ENCODE assay signal across 25 cellular contexts in genomic region chr10:83212632-83213349, GRCh38.
A peak's percentile ranks its signal among the peaks of the same experiment; 100 is the strongest.
DNase-seq lines count a peak whose midpoint lies in the region; ATAC-seq and TF ChIP-seq lines count a peak whose summit lies in the region.
"Had no signal": no experiment of that assay in that cellular context is flagged by ENCODE, and none has a peak within 500 bp of the region (broad histone marks: within the 10 kb centered on the region; RNA-seq: fewer than 3 reads in every experiment).

No MANE protein-coding gene starts in this region.

- H3K27ac ChIP-seq in mesendoderm (ENCODE audit: low read depth, low read length), result no peak overlapping the region
- H3K27ac ChIP-seq: uterus had no signal

- no peak overlapping the region for H2BK120ac ChIP-seq in mesendoderm (ENCODE audit: low read depth, low read length)

- H3K4me1 Mint-ChIP-seq in activated naive CD8-positive, alpha-beta T cell treated with anti-CD3 and anti-CD28 coated beads, Interleukin-2, amount 50 U/mL, for 24 hours, result no peaks in the 10 kb centered on the region
- H3K4me1 Mint-ChIP-seq: activated naive CD4-positive, alpha-beta T cell treated with anti-CD3 and anti-CD28 coated beads, Interleukin-2, amount 50 U/mL, for 24 hours had no signal

- H3K4me3 ChIP-seq in cardiac fibroblast (replicated peaks in 1 of 2; ENCODE audit: low read depth in 2 of 2, low read length in 2 of 2), result no peak overlapping the region
- no peak overlapping the region for H3K4me3 ChIP-seq in mesendoderm (ENCODE audit: low read length)
- H3K4me3 ChIP-seq: smooth muscle cell, uterus had no signal

- H3K23ac ChIP-seq in mesendoderm (ENCODE audit: low read length), result no peak overlapping the region

- intact Hi-C loops in head of caudate nucleus (cut with DNase I), result no loop called here

- no peaks in the 10 kb centered on the region for H3K79me2 ChIP-seq in mesendoderm (ENCODE audit: control insufficient read depth, insufficient read depth, low read length)

- no peak overlapping the region for H2AK5ac ChIP-seq in mesendoderm (ENCODE audit: low read length)

- no peak overlapping the region for H2BK5ac ChIP-seq in mesendoderm (ENCODE audit: low read length)

- DNase-seq in ELR (ENCODE audit: low read depth) (peak; percentile 20), NCI-H69 (lab: John Stamatoyannopoulos, UW) (peak; percentile 58), cardiac fibroblast (ENCODE audit: low read depth in 2 of 2) (peak; percentile 9 to 46), mesendoderm (peak; percentile 22), head of caudate nucleus (no peak)
- DNase-seq in activated naive CD8-positive, alpha-beta T cell treated with anti-CD3 and anti-CD28 coated beads, Interleukin-2, amount 50 U/mL, for 24 hours, result no peak
- DNase-seq in effector CD4-positive, alpha-beta T cell, result no peak
- DNase-seq: activated CD8-positive, alpha-beta T cell treated with anti-CD3 and anti-CD28 coated beads, Interleukin-2, amount 10 ng/mL, durations not matched to agents 7 days and 5 days; activated T-cell treated with anti-CD3 and anti-CD28 coated beads, Interleukin-2, amount 50 U/mL, for 48 hours; AML-193; caudate nucleus; effector CD8-positive, alpha-beta T cell; foreskin melanocyte; kidney glomerular epithelial cell; NCI-H187 treated with DMSO at 0.1 percent for 48 hours; NCI-H510A; posterior cingulate gyrus; SIG-M5; stimulated activated CD4-positive, alpha-beta T cell treated with anti-CD3 and anti-CD28 coated beads, Interleukin-4, amount 100 ng/mL, for 24 hours; uterus had no signal

- H3K4me3 Mint-ChIP-seq in activated naive CD8-positive, alpha-beta T cell treated with anti-CD3 and anti-CD28 coated beads, Interleukin-2, amount 50 U/mL, for 24 hours, result no peak overlapping the region
- H3K4me3 Mint-ChIP-seq: activated CD8-positive, alpha-beta T cell treated with anti-CD3 and anti-CD28 coated beads, Interleukin-2, amount 10 ng/mL, durations not matched to agents 7 days and 5 days; activated naive CD4-positive, alpha-beta T cell treated with anti-CD3 and anti-CD28 coated beads, Interleukin-2, amount 50 U/mL, for 24 hours; natural killer cell treated with Interleukin-12 subunit alpha and Interleukin-12 subunit beta and Interleukin-15 and Interleukin-18, amount 100 ng/mL, for 72 hours; T-helper 1 cell treated with Interleukin-12 subunit alpha and Interleukin-12 subunit beta and Interleukin-4 antibody, amounts not matched to agents 30 μg/mL and 1 μg/mL, for 36 hours had no signal

- H3K4me1 ChIP-seq in mesendoderm (ENCODE audit: control insufficient read depth, low read depth, low read length), result no peaks in the 10 kb centered on the region
- H3K4me1 ChIP-seq: uterus had no signal

- H3K9me3 Mint-ChIP-seq in activated naive CD8-positive, alpha-beta T cell treated with anti-CD3 and anti-CD28 coated beads, Interleukin-2, amount 50 U/mL, for 24 hours, result no peaks in the 10 kb centered on the region
- H3K9me3 Mint-ChIP-seq: activated naive CD4-positive, alpha-beta T cell treated with anti-CD3 and anti-CD28 coated beads, Interleukin-2, amount 50 U/mL, for 24 hours; T-helper 1 cell treated with Interleukin-12 subunit alpha and Interleukin-12 subunit beta and Interleukin-4 antibody, amounts not matched to agents 30 μg/mL and 1 μg/mL, for 36 hours had no signal

- no peaks in the 10 kb centered on the region for H3K27me3 Mint-ChIP-seq in activated naive CD8-positive, alpha-beta T cell treated with anti-CD3 and anti-CD28 coated beads, Interleukin-2, amount 50 U/mL, for 24 hours
- H3K27me3 Mint-ChIP-seq: activated naive CD4-positive, alpha-beta T cell treated with anti-CD3 and anti-CD28 coated beads, Interleukin-2, amount 50 U/mL, for 24 hours; natural killer cell treated with Interleukin-12 subunit alpha and Interleukin-12 subunit beta and Interleukin-15 and Interleukin-18, amount 100 ng/mL, for 72 hours had no signal

- TF ChIP-seq CTCF in cardiac fibroblast (IDR thresholded peaks at IDR 0.05; ENCODE audit: low read depth, low read length), result no peak

- H3K18ac ChIP-seq in mesendoderm (ENCODE audit: low read length), result no peak overlapping the region

- H4K5ac ChIP-seq in mesendoderm (ENCODE audit: low read length), result no peak overlapping the region

- no peaks in the 10 kb centered on the region for H3K36me3 ChIP-seq in mesendoderm (ENCODE audit: control insufficient read depth, insufficient read depth, low read length)
- H3K36me3 ChIP-seq: uterus had no signal

- no peak overlapping the region for H3K4me2 ChIP-seq in mesendoderm (ENCODE audit: low read length)
- H3K4me2 ChIP-seq: smooth muscle cell had no signal

- no peak overlapping the region for H4K8ac ChIP-seq in mesendoderm (ENCODE audit: low read depth, low read length)

- no peak overlapping the region for H3K27ac Mint-ChIP-seq in activated naive CD8-positive, alpha-beta T cell treated with anti-CD3 and anti-CD28 coated beads, Interleukin-2, amount 50 U/mL, for 24 hours
- H3K27ac Mint-ChIP-seq: activated CD8-positive, alpha-beta T cell treated with anti-CD3 and anti-CD28 coated beads, Interleukin-2, amount 10 ng/mL, durations not matched to agents 7 days and 5 days; activated naive CD4-positive, alpha-beta T cell treated with anti-CD3 and anti-CD28 coated beads, Interleukin-2, amount 50 U/mL, for 24 hours; natural killer cell treated with Interleukin-12 subunit alpha and Interleukin-12 subunit beta and Interleukin-15 and Interleukin-18, amount 100 ng/mL, for 72 hours; T-helper 1 cell treated with Interleukin-12 subunit alpha and Interleukin-12 subunit beta and Interleukin-4 antibody, amounts not matched to agents 30 μg/mL and 1 μg/mL, for 36 hours had no signal

- no peaks in the 10 kb centered on the region for H3K79me1 ChIP-seq in mesendoderm (ENCODE audit: low read length)

- H3K9ac ChIP-seq in mesendoderm (ENCODE audit: low read length), result no peak overlapping the region

- no peak overlapping the region for H2BK15ac ChIP-seq in mesendoderm (replicated peaks; ENCODE audit: low read depth)

- ATAC-seq in GM19397 (IDR thresholded peaks at IDR 0.05; ENCODE audit: unreplicated experiment), result no peak
- ATAC-seq in activated naive CD8-positive, alpha-beta T cell treated with anti-CD3 and anti-CD28 coated beads, Interleukin-2, amount 50 U/mL, for 24 hours, result no peak
- ATAC-seq: activated CD8-positive, alpha-beta T cell treated with anti-CD3 and anti-CD28 coated beads, Interleukin-2, amount 10 ng/mL, durations not matched to agents 7 days and 5 days; natural killer cell treated with Interleukin-12 subunit alpha and Interleukin-12 subunit beta and Interleukin-15 and Interleukin-18, amount 100 ng/mL, for 72 hours had no signal

- no peaks in the 10 kb centered on the region for H3K36me3 Mint-ChIP-seq in activated naive CD8-positive, alpha-beta T cell treated with anti-CD3 and anti-CD28 coated beads, Interleukin-2, amount 50 U/mL, for 24 hours (ENCODE audit: low read depth)
- H3K36me3 Mint-ChIP-seq: activated naive CD4-positive, alpha-beta T cell treated with anti-CD3 and anti-CD28 coated beads, Interleukin-2, amount 50 U/mL, for 24 hours; natural killer cell treated with Interleukin-12 subunit alpha and Interleukin-12 subunit beta and Interleukin-15 and Interleukin-18, amount 100 ng/mL, for 72 hours had no signal

- no peaks in the 10 kb centered on the region for H3K27me3 ChIP-seq in mesendoderm (ENCODE audit: insufficient read depth, low read length, poor library complexity)
- H3K27me3 ChIP-seq: uterus had no signal

- no peak overlapping the region for H3K4ac ChIP-seq in mesendoderm (ENCODE audit: low read depth, low read length)

- no peak overlapping the region for H3K56ac ChIP-seq in mesendoderm (ENCODE audit: low read length)

- no CpG with 5 or more reads among the region's 3 CpGs for WGBS in mesendoderm (ENCODE audit: extremely low coverage, insufficient coverage, low lambda C conversion rate)

Comparison
In these comparisons a context has a peak if more than half of its experiments do, and no peak if none do; other contexts are left out.
1. DNase-seq: peak in ELR (single experiment), NCI-H69 (single experiment), cardiac fibroblast (2 of 2) and mesendoderm (single experiment); none in head of caudate nucleus (0 of 42), activated naive CD8-positive, alpha-beta T cell treated with anti-CD3 and anti-CD28 coated beads, Interleukin-2, amount 50 U/mL, for 24 hours (single experiment) and effector CD4-positive, alpha-beta T cell (single experiment).